ENCODE assay signal across 18 cellular contexts in genomic region chr20:18256440-18257090, GRCh38.
"Had no signal": no experiment of that assay in that cellular context is flagged by ENCODE, and none has a peak within 500 bp of the region (broad histone marks: within the 10 kb centered on the region; RNA-seq: fewer than 3 reads in every experiment).

No MANE protein-coding gene starts in this region.

- H3K27me3 Mint-ChIP-seq: activated naive CD8-positive, alpha-beta T cell treated with anti-CD3 and anti-CD28 coated beads, Interleukin-2, amount 50 U/mL, for 24 hours; type B pancreatic cell had no signal

- H3K4me1 ChIP-seq: psoas muscle, suprapubic skin had no signal

- H3K36me3 Mint-ChIP-seq: activated naive CD4-positive, alpha-beta T cell treated with anti-CD3 and anti-CD28 coated beads, Interleukin-2, amount 10 ng/mL, durations not matched to agents 7 days and 5 days; brain; type B pancreatic cell had no signal

- H3K27ac Mint-ChIP-seq: activated CD4-positive, alpha-beta T cell treated with anti-CD3 and anti-CD28 coated beads, Interleukin-2, amount 10 ng/mL, durations not matched to agents 24 days and 14 days; activated CD8-positive, alpha-beta T cell treated with anti-CD3 and anti-CD28 coated beads, Interleukin-2, amount 10 ng/mL, durations not matched to agents 7 days and 5 days; activated naive CD4-positive, alpha-beta T cell treated with anti-CD3 and anti-CD28 coated beads, Interleukin-2, amount 10 ng/mL, durations not matched to agents 7 days and 5 days; activated naive CD8-positive, alpha-beta T cell treated with anti-CD3 and anti-CD28 coated beads, Interleukin-2, amount 50 U/mL, for 24 hours; brain; T-helper 17 cell; type B pancreatic cell had no signal

- H3K9me3 ChIP-seq: ovary, psoas muscle, suprapubic skin had no signal

- H3K4me3 ChIP-seq: ovary, psoas muscle, suprapubic skin had no signal

- H3K27ac ChIP-seq: ovary, psoas muscle, suprapubic skin had no signal

- H3K4me3 Mint-ChIP-seq: activated CD4-positive, alpha-beta T cell treated with anti-CD3 and anti-CD28 coated beads, Interleukin-2, amount 10 ng/mL, durations not matched to agents 24 days and 14 days; activated CD8-positive, alpha-beta T cell treated with anti-CD3 and anti-CD28 coated beads, Interleukin-2, amount 10 ng/mL, durations not matched to agents 7 days and 5 days; activated naive CD4-positive, alpha-beta T cell treated with anti-CD3 and anti-CD28 coated beads, Interleukin-2, amount 10 ng/mL, durations not matched to agents 7 days and 5 days; activated naive CD8-positive, alpha-beta T cell treated with anti-CD3 and anti-CD28 coated beads, Interleukin-2, amount 50 U/mL, for 24 hours; activated T-cell treated with anti-CD3 and anti-CD28 coated beads, Interleukin-2, amount 50 U/mL, for 4 hours; brain; stimulated activated naive CD8-positive, alpha-beta T cell treated with anti-CD3 and anti-CD28 coated beads, Interleukin-15, amount 100 ng/mL, for 72 hours; T-helper 17 cell; type B pancreatic cell had no signal

- H3K27me3 ChIP-seq: ovary, suprapubic skin had no signal

- DNase-seq: activated CD4-positive, alpha-beta T cell treated with anti-CD3 and anti-CD28 coated beads, Interleukin-2, amount 10 ng/mL, durations not matched to agents 24 days and 14 days; activated CD8-positive, alpha-beta memory T cell treated with anti-CD3 and anti-CD28 coated beads, Interleukin-2, amount 50 U/mL, for 4 hours; activated CD8-positive, alpha-beta T cell treated with anti-CD3 and anti-CD28 coated beads, Interleukin-2, amount 10 ng/mL, durations not matched to agents 7 days and 5 days; activated naive CD4-positive, alpha-beta T cell treated with anti-CD3 and anti-CD28 coated beads, Interleukin-2, amount 10 ng/mL, durations not matched to agents 7 days and 5 days; activated naive CD8-positive, alpha-beta T cell treated with anti-CD3 and anti-CD28 coated beads, Interleukin-2, amount 50 U/mL, for 24 hours; activated T-cell treated with anti-CD3 and anti-CD28 coated beads, Interleukin-2, amount 50 U/mL, for 4 hours; anterior cingulate cortex; central memory CD4-positive, alpha-beta T cell; hypothalamus; ovary; psoas muscle; right cardiac atrium; stimulated activated CD4-positive, alpha-beta T cell treated with anti-CD3 and anti-CD28 coated beads, Interleukin-2, amount 100 ng/mL, for 24 hours; stimulated activated naive CD8-positive, alpha-beta T cell treated with anti-CD3 and anti-CD28 coated beads, Interleukin-15, amount 100 ng/mL, for 72 hours; T-helper 17 cell had no signal

- H3K36me3 ChIP-seq: ovary, suprapubic skin had no signal

- H3K4me1 Mint-ChIP-seq: activated CD4-positive, alpha-beta T cell treated with anti-CD3 and anti-CD28 coated beads, Interleukin-2, amount 10 ng/mL, durations not matched to agents 24 days and 14 days; activated naive CD4-positive, alpha-beta T cell treated with anti-CD3 and anti-CD28 coated beads, Interleukin-2, amount 10 ng/mL, durations not matched to agents 7 days and 5 days; activated naive CD8-positive, alpha-beta T cell treated with anti-CD3 and anti-CD28 coated beads, Interleukin-2, amount 50 U/mL, for 24 hours; brain; stimulated activated naive CD8-positive, alpha-beta T cell treated with anti-CD3 and anti-CD28 coated beads, Interleukin-15, amount 100 ng/mL, for 72 hours; T-helper 17 cell had no signal

- H3K9me3 Mint-ChIP-seq: activated CD4-positive, alpha-beta T cell treated with anti-CD3 and anti-CD28 coated beads, Interleukin-2, amount 10 ng/mL, durations not matched to agents 24 days and 14 days; activated naive CD4-positive, alpha-beta T cell treated with anti-CD3 and anti-CD28 coated beads, Interleukin-2, amount 10 ng/mL, durations not matched to agents 7 days and 5 days; activated naive CD8-positive, alpha-beta T cell treated with anti-CD3 and anti-CD28 coated beads, Interleukin-2, amount 50 U/mL, for 24 hours; activated T-cell treated with anti-CD3 and anti-CD28 coated beads, Interleukin-2, amount 50 U/mL, for 4 hours; brain; stimulated activated naive CD8-positive, alpha-beta T cell treated with anti-CD3 and anti-CD28 coated beads, Interleukin-15, amount 100 ng/mL, for 72 hours; type B pancreatic cell had no signal
